In genomic region chr6:6811151-6812002, GRCh38 we compare ENCODE assay signal across 7 cellular contexts.
DNase-seq lines count a peak whose midpoint lies in the region; ATAC-seq and TF ChIP-seq lines count a peak whose summit lies in the region.

No MANE protein-coding gene starts in this region.

- TF ChIP-seq CTCF in GM12875 (IDR thresholded peaks at IDR 0.05; ENCODE audit: borderline replicate concordance, insufficient read depth, low read depth, low read length) (no peak), sigmoid colon (IDR thresholded peaks at IDR 0.05) (no peak)

- WGBS in right cardiac atrium: 27% methylated on average over 16 of the region's 16 CpGs
- WGBS in sigmoid colon, 2 donors: 4 to 16% methylated on average over 16 of the region's 16 CpGs

- peaks cover 25% of the 10 kb centered on the region for H3K27me3 Mint-ChIP-seq in activated T-helper 2 cell treated with anti-CD3 and anti-CD28 coated beads, Interferon-gamma antibody, Interleukin-2, Interleukin-4, amounts not matched to agents 10 μg/mL and 5 μg/mL and 100 μg/mL, durations not matched to agents 14 hours and 24 hours and 36 hours (ENCODE audit: low read depth)

- H3K4me1 ChIP-seq in right cardiac atrium (ENCODE audit: control insufficient read depth, insufficient read depth, low read length): peaks cover 4% of the 10 kb centered on the region
- no peaks in the 10 kb centered on the region for H3K4me1 ChIP-seq in sigmoid colon

- H3K27me3 ChIP-seq in right cardiac atrium (ENCODE audit: control insufficient read depth, insufficient read depth): no peaks in the 10 kb centered on the region
- no peaks in the 10 kb centered on the region for H3K27me3 ChIP-seq in sigmoid colon

- TF ChIP-seq EP300 in sigmoid colon (IDR thresholded peaks at IDR 0.05): peak in 1 of 4 donors; percentile 10

- H3K9me3 Mint-ChIP-seq in activated T-helper 2 cell treated with anti-CD3 and anti-CD28 coated beads, Interferon-gamma antibody, Interleukin-2, Interleukin-4, amounts not matched to agents 10 μg/mL and 5 μg/mL and 100 μg/mL, durations not matched to agents 14 hours and 24 hours and 36 hours: no peaks in the 10 kb centered on the region

- H3K4me3 ChIP-seq in GM12875 (ENCODE audit: low read depth, low read length) (peak overlapping the region; percentile 13), right cardiac atrium (ENCODE audit: low read length) (peak overlapping the region; percentile 31), sigmoid colon (peak overlapping the region in 3 of 4 donors; percentile 22 to 25 (median 23))

- peak; percentile 65 to 80 for ATAC-seq in right cardiac atrium

- no peak for TF ChIP-seq POLR2A in sigmoid colon (IDR thresholded peaks at IDR 0.05)

- intact Hi-C loops in activated T-helper 2 cell treated with anti-CD3 and anti-CD28 coated beads, Interferon-gamma antibody, Interleukin-2, Interleukin-4, amounts not matched to agents 10 μg/mL and 5 μg/mL and 100 μg/mL, durations not matched to agents 14 hours and 24 hours and 36 hours (cut with micrococcal nuclease): loop anchor here (2.0 kb wide), 1 partner anchor 13 kb away; no protein-coding TSS in a partner anchor
- intact Hi-C loops in right cardiac atrium (cut with DNase I) (no loop called here), sigmoid colon (cut with DNase I) (no loop called here)

- peaks cover 24% of the 10 kb centered on the region for H3K4me1 Mint-ChIP-seq in activated T-helper 2 cell treated with anti-CD3 and anti-CD28 coated beads, Interferon-gamma antibody, Interleukin-2, Interleukin-4, amounts not matched to agents 10 μg/mL and 5 μg/mL and 100 μg/mL, durations not matched to agents 14 hours and 24 hours and 36 hours (ENCODE audit: low read depth)

- H3K36me3 Mint-ChIP-seq in activated T-helper 2 cell treated with anti-CD3 and anti-CD28 coated beads, Interferon-gamma antibody, Interleukin-2, Interleukin-4, amounts not matched to agents 10 μg/mL and 5 μg/mL and 100 μg/mL, durations not matched to agents 14 hours and 24 hours and 36 hours (ENCODE audit: low read depth): no peaks in the 10 kb centered on the region

- H3K4me3 Mint-ChIP-seq in activated T-helper 2 cell treated with anti-CD3 and anti-CD28 coated beads, Interferon-gamma antibody, Interleukin-2, Interleukin-4, amounts not matched to agents 10 μg/mL and 5 μg/mL and 100 μg/mL, durations not matched to agents 14 hours and 24 hours and 36 hours (ENCODE audit: low read depth): peak overlapping the region; percentile 82

- no peaks in the 10 kb centered on the region for H3K9me3 ChIP-seq in right cardiac atrium (ENCODE audit: control insufficient read depth, low read length)
- H3K9me3 ChIP-seq in sigmoid colon: no peaks in the 10 kb centered on the region

- H3K27ac ChIP-seq in right cardiac atrium (ENCODE audit: low read length): peak overlapping the region; percentile 32
- peak overlapping the region in 1 of 4 donors; percentile 25 for H3K27ac ChIP-seq in sigmoid colon

- no peaks in the 10 kb centered on the region for H3K36me3 ChIP-seq in sigmoid colon

- peak; percentile 9 for DNase-seq in NCI-H128 (lab: John Stamatoyannopoulos, UW; ENCODE audit: unreplicated experiment)
- DNase-seq in activated T-helper 2 cell treated with anti-CD3 and anti-CD28 coated beads, Interferon-gamma antibody, Interleukin-2, Interleukin-4, amounts not matched to agents 10 μg/mL and 5 μg/mL and 100 μg/mL, durations not matched to agents 14 hours and 24 hours and 36 hours (ENCODE audit: low spot score): no peak
- DNase-seq in right cardiac atrium: peak in 1 of 3 donors; percentile 33
- no peak for DNase-seq in sigmoid colon
- DNase-seq in inferior parietal cortex (ENCODE audit: extremely low spot score): no peak
- DNase-seq in Kasumi-1 (lab: John Stamatoyannopoulos, UW): no peak

- peak overlapping the region; percentile 84 for H3K27ac Mint-ChIP-seq in activated T-helper 2 cell treated with anti-CD3 and anti-CD28 coated beads, Interferon-gamma antibody, Interleukin-2, Interleukin-4, amounts not matched to agents 10 μg/mL and 5 μg/mL and 100 μg/mL, durations not matched to agents 14 hours and 24 hours and 36 hours
